In genomic region chr19:30001301-30001700, GRCh38 we compare ENCODE assay signal across 19 cellular contexts. TPM values are rescaled to one million over a fixed set of nuclear protein-coding genes. Genes with fewer than 3 reads are reported as not detected.
DNase-seq lines count a peak whose midpoint lies in the region; ATAC-seq and TF ChIP-seq lines count a peak whose summit lies in the region.
"Had no signal": no experiment of that assay in that cellular context is flagged by ENCODE, and none has a peak within 500 bp of the region (broad histone marks: within the 10 kb centered on the region; RNA-seq: fewer than 3 reads in every experiment).

No MANE protein-coding gene starts in this region.

- intact Hi-C loops in activated CD4-positive, alpha-beta T cell treated with anti-CD3 and anti-CD28 coated beads for 36 hours (cut with DNase I, micrococcal nuclease) = loop anchor here in 1 of 2 experiments (5.0 kb wide), 1 partner anchor 34 kb away; no protein-coding TSS in a partner anchor

- peaks cover 26% of the 10 kb centered on the region for H3K36me3 ChIP-seq in OCI-LY3 (replicated peaks; ENCODE audit: low read depth, low read length)
- H3K36me3 ChIP-seq in endodermal cell (ENCODE audit: control insufficient read depth, insufficient read depth, low read length) = peaks cover 24% of the 10 kb centered on the region

- H3K4me2 ChIP-seq in OCI-LY3 (ENCODE audit: low read length) = peak overlapping the region; percentile 9; the same call in 1 of the 2 replicates
- H3K4me2 ChIP-seq: A549, PC-9 had no signal

- DNase-seq in activated CD4-positive, alpha-beta T cell treated with anti-CD3 and anti-CD28 coated beads for 36 hours = no peak
- DNase-seq in activated CD4-positive, alpha-beta T cell treated with anti-CD3 and anti-CD28 coated beads, Interleukin-2, amount 50 U/mL, for 1 hour = no peak
- DNase-seq in endodermal cell (no peak), T1000 (lab: John Stamatoyannopoulos, UW) (no peak), mesothelial cell of epicardium (ENCODE audit: low spot score in 2 of 2, unreplicated experiment in 2 of 2) (no peak)
- no peak for DNase-seq in activated T-cell treated with anti-CD3 and anti-CD28 coated beads, Interleukin-2, amount 50 U/mL, for 1 hour
- DNase-seq: DMS 273 treated with DMSO at 0.1 percent for 48 hours, GDM1, MG63, NCI-H1417, NCI-H187 treated with DMSO at 0.1 percent for 48 hours, NCI-H446, PC-9 had no signal

- CTCF ChIA-PET in activated CD4-positive, alpha-beta T cell treated with anti-CD3 and anti-CD28 coated beads for 36 hours (lab: Charles Lee) = interaction anchor here (0.6 kb wide), 1 partner anchor 146 kb away, joined by 3 read pairs; no protein-coding TSS in a partner anchor

- H3K4me3 ChIP-seq in OCI-LY3 (ENCODE audit: low read length) = no peak overlapping the region
- H3K4me3 ChIP-seq in endodermal cell (ENCODE audit: low read length) = peak overlapping the region; percentile 31
- H3K4me3 ChIP-seq: A549; BLaER1 treated with 17β-estradiol and CSF1 and Interleukin-3, amounts not matched to agents 10 nM and 100 nM; MG63; PC-9 had no signal

- no peak for ATAC-seq in activated CD4-positive, alpha-beta T cell treated with anti-CD3 and anti-CD28 coated beads for 36 hours
- no peak for ATAC-seq in HG02759 (IDR thresholded peaks at IDR 0.05; ENCODE audit: unreplicated experiment)
- ATAC-seq: HepG2, SK-N-SH treated with all-trans-retinoic acid at 6 μM for 48 hours had no signal

- H4K20me1 ChIP-seq in OCI-LY3 (ENCODE audit: insufficient read depth, low read length) = peaks cover 49% of the 10 kb centered on the region

- TF ChIP-seq CTCF in OCI-LY3 (IDR thresholded peaks at IDR 0.05; ENCODE audit: low read depth, low read length) = no peak
- no peak for TF ChIP-seq CTCF in endodermal cell (conservative IDR thresholded peaks at IDR 0.05)
- TF ChIP-seq CTCF in mesothelial cell of epicardium (IDR thresholded peaks at IDR 0.05; ENCODE audit: unreplicated experiment) = no peak

- H3K4me3 Mint-ChIP-seq in activated CD4-positive, alpha-beta T cell treated with anti-CD3 and anti-CD28 coated beads for 36 hours = no peak overlapping the region
- H3K4me3 Mint-ChIP-seq in endodermal cell (peak overlapping the region; percentile 5), mesothelial cell of epicardium (no peak overlapping the region)

- H3K27ac ChIP-seq in OCI-LY3 (ENCODE audit: low read length) (no peak overlapping the region), endodermal cell (ENCODE audit: low read depth, low read length) (no peak overlapping the region)
- H3K27ac ChIP-seq: A549; BLaER1 treated with 17β-estradiol and CSF1 and Interleukin-3, amounts not matched to agents 10 nM and 100 nM; PC-9 had no signal

- POLR2A ChIA-PET in activated CD4-positive, alpha-beta T cell treated with anti-CD3 and anti-CD28 coated beads for 36 hours (lab: Charles Lee) = no interaction called here

- WGBS in endodermal cell (ENCODE audit: insufficient coverage in 1 of 2, insufficient read length in 1 of 2), 2 experiments = 79 to 93% methylated on average over 3 of the region's 3 CpGs

- H3K9ac ChIP-seq in OCI-LY3 (ENCODE audit: low read length) (no peak overlapping the region), endodermal cell (ENCODE audit: extremely low read depth, low read length, poor library complexity, severe bottlenecking) (no peak overlapping the region)
- H3K9ac ChIP-seq: BLaER1 treated with 17β-estradiol and CSF1 and Interleukin-3, amounts not matched to agents 10 nM and 100 nM had no signal

- no peaks in the 10 kb centered on the region for H3K27me3 Mint-ChIP-seq in activated CD4-positive, alpha-beta T cell treated with anti-CD3 and anti-CD28 coated beads for 36 hours
- no peaks in the 10 kb centered on the region for H3K27me3 Mint-ChIP-seq in endodermal cell (ENCODE audit: insufficient read depth)
- H3K27me3 Mint-ChIP-seq in mesothelial cell of epicardium (ENCODE audit: low read depth) = no peaks in the 10 kb centered on the region

- H3K36me3 Mint-ChIP-seq in activated CD4-positive, alpha-beta T cell treated with anti-CD3 and anti-CD28 coated beads for 36 hours (ENCODE audit: low read depth) = peaks cover 66% of the 10 kb centered on the region
- H3K36me3 Mint-ChIP-seq in endodermal cell (ENCODE audit: low read depth) (peaks cover 23% of the 10 kb centered on the region), mesothelial cell of epicardium (peaks cover 58% of the 10 kb centered on the region)

- H2AFZ ChIP-seq in OCI-LY3 (ENCODE audit: low read depth, low read length) = no peak overlapping the region
- H2AFZ ChIP-seq: PC-9 had no signal

- H3K27me3 ChIP-seq in OCI-LY3 (ENCODE audit: low read depth, low read length) (no peaks in the 10 kb centered on the region), endodermal cell (ENCODE audit: control insufficient read depth, insufficient read depth, low read length, poor library complexity, severe bottlenecking) (no peaks in the 10 kb centered on the region)
- H3K27me3 ChIP-seq: BLaER1 treated with 17β-estradiol and CSF1 and Interleukin-3, amounts not matched to agents 10 nM and 100 nM; MG63 had no signal

- H3K9me3 ChIP-seq in OCI-LY3 (ENCODE audit: insufficient read depth, low read length) = no peaks in the 10 kb centered on the region
- H3K9me3 ChIP-seq in endodermal cell (ENCODE audit: control insufficient read depth, low read length) = peaks cover 17% of the 10 kb centered on the region

- H3K9me3 Mint-ChIP-seq in activated CD4-positive, alpha-beta T cell treated with anti-CD3 and anti-CD28 coated beads for 36 hours (ENCODE audit: low read depth) = peaks cover 8% of the 10 kb centered on the region
- H3K9me3 Mint-ChIP-seq in endodermal cell (peaks cover 18% of the 10 kb centered on the region), mesothelial cell of epicardium (peaks cover 52% of the 10 kb centered on the region)

- peaks cover 69% of the 10 kb centered on the region for H3K4me1 Mint-ChIP-seq in activated CD4-positive, alpha-beta T cell treated with anti-CD3 and anti-CD28 coated beads for 36 hours
- H3K4me1 Mint-ChIP-seq in endodermal cell (peaks cover 14% of the 10 kb centered on the region), mesothelial cell of epicardium (peaks cover 34% of the 10 kb centered on the region)

- peak overlapping the region; percentile 53 for H3K27ac Mint-ChIP-seq in activated CD4-positive, alpha-beta T cell treated with anti-CD3 and anti-CD28 coated beads for 36 hours
- H3K27ac Mint-ChIP-seq in endodermal cell (peak overlapping the region; percentile 68), mesothelial cell of epicardium (no peak overlapping the region)

- H3K4me1 ChIP-seq in OCI-LY3 (ENCODE audit: low read length) (peaks cover 14% of the 10 kb centered on the region), endodermal cell (ENCODE audit: control insufficient read depth, insufficient read depth, low read length) (no peaks in the 10 kb centered on the region)
- H3K4me1 ChIP-seq: A549 had no signal

- H3K79me2 ChIP-seq in OCI-LY3 (ENCODE audit: low read length) = peaks cover 46% of the 10 kb centered on the region; the same call in 1 of the 2 replicates

RNA-seq across cellular contexts. Expression of gene URI1, which starts 59.3 kb away (rescaled TPM):
- 10 to 100 TPM; 61.3 to 69.7 TPM for total RNA-seq in activated CD4-positive, alpha-beta T cell treated with anti-CD3 and anti-CD28 coated beads for 36 hours
- total RNA-seq in endodermal cell = 10 to 100 TPM; 49.6 to 59.7 TPM
- polyA plus RNA-seq in endodermal cell (2013, experiment 1 of 2) = 65.3 TPM
- polyA plus RNA-seq in endodermal cell (2013, experiment 2 of 2) = 59.5 TPM
- 61.7 to 65.5 TPM (median 63.6 TPM) in 3 replicates for total RNA-seq in mesothelial cell of epicardium
